ENCODE assay signal across 28 cellular contexts in the genomic region with DNA sequence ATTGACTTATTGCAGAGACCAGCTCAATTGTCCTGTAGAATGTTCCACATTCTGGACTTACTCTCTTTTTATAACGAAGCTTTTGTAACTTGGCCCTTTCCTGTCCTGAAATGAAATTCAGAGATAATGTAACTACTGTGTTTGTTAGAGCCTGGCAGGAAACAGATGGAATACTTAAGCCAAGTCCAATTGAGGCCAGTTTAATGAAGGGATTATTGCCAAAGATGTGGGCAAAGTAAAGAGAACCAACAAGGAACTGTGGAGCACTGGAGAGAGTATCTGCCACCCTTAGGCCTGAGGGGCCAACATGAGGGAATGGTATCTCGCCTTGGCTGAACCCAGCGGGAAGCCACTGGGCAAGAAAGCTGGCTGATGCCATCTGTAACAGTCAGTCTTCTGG. TPM values are rescaled to one million over a fixed set of nuclear protein-coding genes. Genes with fewer than 3 reads are reported as not detected.
DNase-seq lines count a peak whose midpoint lies in the region; ATAC-seq and TF ChIP-seq lines count a peak whose summit lies in the region.
"Had no signal": no experiment of that assay in that cellular context is flagged by ENCODE, and none has a peak within 500 bp of the region (broad histone marks: within the 10 kb centered on the region; RNA-seq: fewer than 3 reads in every experiment).

No MANE protein-coding gene starts in this region.

- intact Hi-C loops in sciatic nerve (cut with DNase I): no loop called here

- H3K27ac ChIP-seq in RWPE2 (ENCODE audit: poor library complexity, severe bottlenecking) (peak overlapping the region; percentile 53), epithelial cell of prostate (peak overlapping the region; percentile 94)
- H3K27ac ChIP-seq: left ventricle myocardium inferior, parathyroid adenoma, Peyer's patch, SK-N-MC had no signal

- no peaks in the 10 kb centered on the region for H3K27me3 ChIP-seq in RWPE2 (ENCODE audit: insufficient read depth, poor library complexity, severe bottlenecking)
- H3K27me3 ChIP-seq: Peyer's patch, sigmoid colon had no signal

- ATAC-seq in RWPE2 (ENCODE audit: low read depth) (no peak), sciatic nerve (peak; percentile 38), GM19455 (IDR thresholded peaks at IDR 0.05; ENCODE audit: unreplicated experiment) (no peak)
- ATAC-seq: activated naive CD8-positive, alpha-beta T cell treated with anti-CD3 and anti-CD28 coated beads, Interleukin-2, amount 50 U/mL, for 24 hours; HepG2; natural killer cell treated with Interleukin-12 subunit alpha and Interleukin-12 subunit beta and Interleukin-15 and Interleukin-18, amount 100 ng/mL, for 72 hours had no signal

- H3K4me3 ChIP-seq in RWPE2 (ENCODE audit: severe bottlenecking): no peak overlapping the region
- H3K4me3 ChIP-seq: left ventricle myocardium inferior, Peyer's patch, sigmoid colon, SK-N-MC had no signal

- H3K4me1 ChIP-seq in RWPE2 (ENCODE audit: insufficient read depth, poor library complexity, severe bottlenecking): peaks cover 21% of the 10 kb centered on the region
- H3K4me1 ChIP-seq: left ventricle myocardium inferior, parathyroid adenoma, Peyer's patch, sigmoid colon had no signal

- peaks cover 3% of the 10 kb centered on the region for H3K27me3 Mint-ChIP-seq in nephron progenitor cell (ENCODE audit: low read depth, poor library complexity)
- H3K27me3 Mint-ChIP-seq: activated T-cell treated with anti-CD3 and anti-CD28 coated beads, Interleukin-2, amount 50 U/mL, for 24 hours; natural killer cell treated with Interleukin-12 subunit alpha and Interleukin-12 subunit beta and Interleukin-15 and Interleukin-18, amount 100 ng/mL, for 72 hours had no signal

- DNase-seq in KBM-7: peak; percentile 28
- DNase-seq in RWPE2 (ENCODE audit: low spot score): no peak
- no peak for DNase-seq in epithelial cell of prostate (ENCODE audit: low read depth, low spot score)
- no peak for DNase-seq in sciatic nerve (ENCODE audit: low spot score)
- no peak for DNase-seq in nephron progenitor cell
- DNase-seq in NCI-H2081 (lab: John Stamatoyannopoulos, UW): no peak
- no peak for DNase-seq in occipital lobe (lab: John Stamatoyannopoulos, UW)
- DNase-seq: activated CD4-positive, alpha-beta T cell treated with anti-CD3 and anti-CD28 coated beads for 48 hours; activated gamma-delta T cell treated with Interleukin-2 at 50 U/mL for 16 hours; activated naive CD8-positive, alpha-beta T cell treated with anti-CD3 and anti-CD28 coated beads, Interleukin-2, amount 50 U/mL, for 24 hours; activated T-cell treated with anti-CD3 and anti-CD28 coated beads, Interleukin-2, amount 50 U/mL, for 24 hours; effector CD4-positive, alpha-beta T cell; H7; immature natural killer cell; left ventricle myocardium inferior; NCI-H1105; NCI-H2029; NCI-H226; NK-92 treated with Interleukin-12 subunit alpha and Interleukin-12 subunit beta, amount 100 ng/mL, for 24 hours; Peyer's patch; sigmoid colon; stimulated activated naive CD4-positive, alpha-beta T cell treated with Interleukin-2 at 50 U/mL for 16 hours had no signal

- H3K9me3 Mint-ChIP-seq in nephron progenitor cell: no peaks in the 10 kb centered on the region
- H3K9me3 Mint-ChIP-seq: activated naive CD8-positive, alpha-beta T cell treated with anti-CD3 and anti-CD28 coated beads, Interleukin-2, amount 50 U/mL, for 24 hours; activated T-cell treated with anti-CD3 and anti-CD28 coated beads, Interleukin-2, amount 50 U/mL, for 24 hours; natural killer cell treated with Interleukin-12 subunit alpha and Interleukin-12 subunit beta and Interleukin-15 and Interleukin-18, amount 100 ng/mL, for 72 hours; T-helper 1 cell treated with Interleukin-12 subunit alpha and Interleukin-12 subunit beta and Interleukin-4 antibody, amounts not matched to agents 30 μg/mL and 1 μg/mL, for 36 hours had no signal

- TF ChIP-seq CTCF in RWPE2 (IDR thresholded peaks at IDR 0.05; ENCODE audit: poor library complexity, severe bottlenecking) (no peak), nephron progenitor cell (IDR thresholded peaks at IDR 0.05) (no peak)

- H3K27ac Mint-ChIP-seq in nephron progenitor cell: no peak overlapping the region
- H3K27ac Mint-ChIP-seq: activated naive CD8-positive, alpha-beta T cell treated with anti-CD3 and anti-CD28 coated beads, Interleukin-2, amount 50 U/mL, for 24 hours; activated T-cell treated with anti-CD3 and anti-CD28 coated beads, Interleukin-2, amount 50 U/mL, for 24 hours; natural killer cell treated with Interleukin-12 subunit alpha and Interleukin-12 subunit beta and Interleukin-15 and Interleukin-18, amount 100 ng/mL, for 72 hours; T-helper 1 cell treated with Interleukin-12 subunit alpha and Interleukin-12 subunit beta and Interleukin-4 antibody, amounts not matched to agents 30 μg/mL and 1 μg/mL, for 36 hours had no signal

- no peaks in the 10 kb centered on the region for H3K9me3 ChIP-seq in RWPE2 (ENCODE audit: severe bottlenecking)
- H3K9me3 ChIP-seq: left ventricle myocardium inferior, Peyer's patch, sigmoid colon had no signal

- no peaks in the 10 kb centered on the region for H3K36me3 ChIP-seq in RWPE2 (ENCODE audit: low read depth)
- H3K36me3 ChIP-seq: left ventricle myocardium inferior, Peyer's patch, sigmoid colon had no signal

- in situ Hi-C loops in KBM-7 (cut with MboI; ENCODE audit: low pct_unique_long_range_greater_than_20kb, low sequenced_read_pairs): loop anchor here (25.0 kb wide), 1 partner anchor 176 kb away; no protein-coding TSS in a partner anchor

- H3K4me1 Mint-ChIP-seq in nephron progenitor cell: peaks cover 6% of the 10 kb centered on the region
- H3K4me1 Mint-ChIP-seq: activated naive CD8-positive, alpha-beta T cell treated with anti-CD3 and anti-CD28 coated beads, Interleukin-2, amount 50 U/mL, for 24 hours; immature natural killer cell had no signal

- no peak overlapping the region for H3K4me3 Mint-ChIP-seq in nephron progenitor cell
- H3K4me3 Mint-ChIP-seq: activated naive CD8-positive, alpha-beta T cell treated with anti-CD3 and anti-CD28 coated beads, Interleukin-2, amount 50 U/mL, for 24 hours; activated T-cell treated with anti-CD3 and anti-CD28 coated beads, Interleukin-2, amount 50 U/mL, for 24 hours; immature natural killer cell; natural killer cell treated with Interleukin-12 subunit alpha and Interleukin-12 subunit beta and Interleukin-15 and Interleukin-18, amount 100 ng/mL, for 72 hours; T-helper 1 cell treated with Interleukin-12 subunit alpha and Interleukin-12 subunit beta and Interleukin-4 antibody, amounts not matched to agents 30 μg/mL and 1 μg/mL, for 36 hours had no signal

- no peaks in the 10 kb centered on the region for H3K36me3 Mint-ChIP-seq in nephron progenitor cell (ENCODE audit: low read depth)
- H3K36me3 Mint-ChIP-seq: natural killer cell treated with Interleukin-12 subunit alpha and Interleukin-12 subunit beta and Interleukin-15 and Interleukin-18, amount 100 ng/mL, for 72 hours had no signal

RNA-seq across cellular contexts. Expression of a gene that starts 32.9 kb away (rescaled TPM):
- 12.3 TPM for total RNA-seq in sciatic nerve
- 18.4 TPM for total RNA-seq in occipital lobe
- total RNA-seq: HepG2 had no signal

RNA-seq across cellular contexts. Expression of a gene that starts 52.7 kb away (rescaled TPM):
- total RNA-seq in sciatic nerve (359 TPM), occipital lobe (126 TPM)
